In genomic region chr17:42827472-42827871, GRCh38 we compare ENCODE assay signal across 38 cellular contexts. TPM values are rescaled to one million over a fixed set of nuclear protein-coding genes. Genes with fewer than 3 reads are reported as not detected.
"Had no signal": no experiment of that assay in that cellular context is flagged by ENCODE, and none has a peak within 500 bp of the region (broad histone marks: within the 10 kb centered on the region; RNA-seq: fewer than 3 reads in every experiment).

No MANE protein-coding gene starts in this region.

- H3K9me3 ChIP-seq: adrenal gland, body of pancreas, breast epithelium had no signal

- H3K36me3 ChIP-seq: brain microvascular endothelial cell, breast epithelium had no signal

- H3K27me3 Mint-ChIP-seq: activated CD4-positive, alpha-beta memory T cell treated with anti-CD3 and anti-CD28 coated beads for 36 hours; activated CD8-positive, alpha-beta T cell treated with anti-CD3 and anti-CD28 coated beads for 36 hours; activated naive CD8-positive, alpha-beta T cell treated with anti-CD3 and anti-CD28 coated beads for 36 hours; activated T-helper 17 cell treated with anti-CD3 and anti-CD28 coated beads, Interleukin-2, amount 50 U/mL, for 72 hours had no signal

- H3K27ac Mint-ChIP-seq: activated B cell treated with CpG ODN at 0.5 μM for 24 hours; activated CD4-positive, alpha-beta memory T cell treated with anti-CD3 and anti-CD28 coated beads for 36 hours; activated CD4-positive, alpha-beta T cell treated with anti-CD3 and anti-CD28 coated beads, Interleukin-2, amount 10 ng/mL, durations not matched to agents 24 days and 14 days; activated CD8-positive, alpha-beta T cell treated with anti-CD3 and anti-CD28 coated beads for 36 hours; activated naive CD4-positive, alpha-beta T cell treated with anti-CD3 and anti-CD28 coated beads for 36 hours; activated naive CD4-positive, alpha-beta T cell treated with anti-CD3 and anti-CD28 coated beads, Interleukin-2, amount 50 U/mL, for 72 hours; activated naive CD8-positive, alpha-beta T cell treated with anti-CD3 and anti-CD28 coated beads for 36 hours; activated T-cell treated with anti-CD3 and anti-CD28 coated beads, Interleukin-2, amount 50 U/mL, for 72 hours; activated T-helper 1 cell treated with anti-CD3 and anti-CD28 coated beads, Interleukin-12 subunit alpha, Interleukin-12 subunit beta, Interleukin-2, Interleukin-4 antibody, amounts not matched to agents 30 ng/mL and 10 ng/mL and 1 ng/mL, durations not matched to agents 14 hours and 24 hours and 36 hours; activated T-helper 17 cell treated with anti-CD3 and anti-CD28 coated beads, Interleukin-2, amount 50 U/mL, for 72 hours; T-helper 1 cell treated with Interleukin-12 subunit alpha and Interleukin-12 subunit beta and Interleukin-4 antibody, amounts not matched to agents 30 μg/mL and 1 μg/mL, for 36 hours; T-helper 2 cell treated with Interferon-gamma antibody and Interleukin-4, amounts not matched to agents 5 μg/mL and 100 μg/mL, for 36 hours had no signal

- FAIRE-seq: astrocyte, TTC549 had no signal

- H3K4me3 Mint-ChIP-seq: activated B cell treated with CpG ODN at 0.5 μM for 24 hours; activated CD4-positive, alpha-beta memory T cell treated with anti-CD3 and anti-CD28 coated beads for 36 hours; activated CD4-positive, alpha-beta T cell treated with anti-CD3 and anti-CD28 coated beads, Interleukin-2, amount 10 ng/mL, durations not matched to agents 24 days and 14 days; activated CD8-positive, alpha-beta T cell treated with anti-CD3 and anti-CD28 coated beads for 36 hours; activated naive CD4-positive, alpha-beta T cell treated with anti-CD3 and anti-CD28 coated beads for 36 hours; activated naive CD8-positive, alpha-beta T cell treated with anti-CD3 and anti-CD28 coated beads for 36 hours; activated T-cell treated with anti-CD3 and anti-CD28 coated beads, Interleukin-2, amount 50 U/mL, for 4 hours; activated T-cell treated with anti-CD3 and anti-CD28 coated beads, Interleukin-2, amount 50 U/mL, for 72 hours; activated T-helper 1 cell treated with anti-CD3 and anti-CD28 coated beads, Interleukin-12 subunit alpha, Interleukin-12 subunit beta, Interleukin-2, Interleukin-4 antibody, amounts not matched to agents 30 ng/mL and 10 ng/mL and 1 ng/mL, durations not matched to agents 14 hours and 24 hours and 36 hours; activated T-helper 17 cell treated with anti-CD3 and anti-CD28 coated beads, Interleukin-2, amount 50 U/mL, for 72 hours; T-helper 1 cell treated with Interleukin-12 subunit alpha and Interleukin-12 subunit beta and Interleukin-4 antibody, amounts not matched to agents 30 μg/mL and 1 μg/mL, for 36 hours; T-helper 2 cell treated with Interferon-gamma antibody and Interleukin-4, amounts not matched to agents 5 μg/mL and 100 μg/mL, for 36 hours had no signal

- ATAC-seq: activated CD8-positive, alpha-beta T cell treated with anti-CD3 and anti-CD28 coated beads for 36 hours; activated naive CD4-positive, alpha-beta T cell treated with anti-CD3 and anti-CD28 coated beads, Interleukin-2, amount 50 U/mL, for 72 hours; activated T-cell treated with anti-CD3 and anti-CD28 coated beads, Interleukin-2, amount 50 U/mL, for 4 hours; activated T-cell treated with anti-CD3 and anti-CD28 coated beads, Interleukin-2, amount 50 U/mL, for 72 hours; activated T-helper 17 cell treated with anti-CD3 and anti-CD28 coated beads, Interleukin-2, amount 50 U/mL, for 72 hours; body of pancreas had no signal

- H3K4me3 ChIP-seq: adrenal gland, body of pancreas, breast epithelium had no signal

- DNase-seq: activated B cell treated with CpG ODN at 0.5 μM for 24 hours; activated CD4-positive, alpha-beta memory T cell treated with anti-CD3 and anti-CD28 coated beads for 36 hours; activated CD4-positive, alpha-beta T cell treated with anti-CD3 and anti-CD28 coated beads for 4 hours; activated CD4-positive, alpha-beta T cell treated with anti-CD3 and anti-CD28 coated beads, Interleukin-2, amount 10 ng/mL, durations not matched to agents 24 days and 14 days; activated CD4-positive, alpha-beta T cell treated with anti-CD3 and anti-CD28 coated beads, Interleukin-2, amount 50 U/mL, for 1 hour; activated CD4-positive, alpha-beta T cell treated with anti-CD3 and anti-CD28 coated beads, Interleukin-2, amount 50 U/mL, for 4 hours; activated CD4-positive, CD25-positive, alpha-beta regulatory T cell treated with anti-CD3 and anti-CD28 coated beads, Interleukin-2, amount 50 U/mL, for 72 hours; activated CD8-positive, alpha-beta memory T cell treated with anti-CD3 and anti-CD28 coated beads, Interleukin-2, amount 50 U/mL, for 4 hours; activated CD8-positive, alpha-beta T cell treated with anti-CD3 and anti-CD28 coated beads for 36 hours; activated effector memory CD4-positive, alpha-beta T cell treated with anti-CD3 and anti-CD28 coated beads, Interleukin-2, amount 50 U/mL, for 16 hours; activated gamma-delta T cell treated with Interleukin-2 at 50 U/mL for 16 hours; activated naive CD4-positive, alpha-beta T cell; activated naive CD4-positive, alpha-beta T cell treated with anti-CD3 and anti-CD28 coated beads for 36 hours; activated naive CD8-positive, alpha-beta T cell treated with anti-CD3 and anti-CD28 coated beads for 36 hours; activated T-cell treated with anti-CD3 and anti-CD28 coated beads for 4 hours; activated T-cell treated with anti-CD3 and anti-CD28 coated beads, Interleukin-2, amount 50 U/mL, for 1 hour; activated T-cell treated with anti-CD3 and anti-CD28 coated beads, Interleukin-2, amount 50 U/mL, for 4 hours; activated T-cell treated with anti-CD3 and anti-CD28 coated beads, Interleukin-2, amount 50 U/mL, for 72 hours; adrenal gland; amniotic stem cell; aorta; body of pancreas; brain microvascular endothelial cell; central memory CD4-positive, alpha-beta T cell; T-helper 1 cell; T-helper 2 cell; T-helper 9 cell had no signal

- H3K9me3 Mint-ChIP-seq: activated B cell treated with CpG ODN at 0.5 μM for 24 hours; activated CD4-positive, alpha-beta memory T cell treated with anti-CD3 and anti-CD28 coated beads for 36 hours; activated CD4-positive, alpha-beta T cell treated with anti-CD3 and anti-CD28 coated beads, Interleukin-2, amount 10 ng/mL, durations not matched to agents 24 days and 14 days; activated CD8-positive, alpha-beta T cell treated with anti-CD3 and anti-CD28 coated beads for 36 hours; activated naive CD4-positive, alpha-beta T cell treated with anti-CD3 and anti-CD28 coated beads for 36 hours; activated naive CD4-positive, alpha-beta T cell treated with anti-CD3 and anti-CD28 coated beads, Interleukin-2, amount 50 U/mL, for 72 hours; activated naive CD8-positive, alpha-beta T cell treated with anti-CD3 and anti-CD28 coated beads for 36 hours; activated T-cell treated with anti-CD3 and anti-CD28 coated beads, Interleukin-2, amount 50 U/mL, for 4 hours; activated T-cell treated with anti-CD3 and anti-CD28 coated beads, Interleukin-2, amount 50 U/mL, for 72 hours; activated T-helper 1 cell treated with anti-CD3 and anti-CD28 coated beads, Interleukin-12 subunit alpha, Interleukin-12 subunit beta, Interleukin-2, Interleukin-4 antibody, amounts not matched to agents 30 ng/mL and 10 ng/mL and 1 ng/mL, durations not matched to agents 14 hours and 24 hours and 36 hours; activated T-helper 17 cell treated with anti-CD3 and anti-CD28 coated beads, Interleukin-2, amount 50 U/mL, for 72 hours; T-helper 1 cell treated with Interleukin-12 subunit alpha and Interleukin-12 subunit beta and Interleukin-4 antibody, amounts not matched to agents 30 μg/mL and 1 μg/mL, for 36 hours; T-helper 2 cell treated with Interferon-gamma antibody and Interleukin-4, amounts not matched to agents 5 μg/mL and 100 μg/mL, for 36 hours had no signal

- H3K27ac ChIP-seq: adrenal gland, body of pancreas, brain microvascular endothelial cell, breast epithelium, VCaP had no signal

- H3K27me3 ChIP-seq: adrenal gland, body of pancreas, brain microvascular endothelial cell, breast epithelium had no signal

RNA-seq across cellular contexts. Expression of gene CNTD1, which starts 28.8 kb away (rescaled TPM):
- total RNA-seq: activated B cell treated with CpG ODN at 0.5 μM for 24 hours; activated CD4-positive, alpha-beta memory T cell treated with anti-CD3 and anti-CD28 coated beads for 36 hours; activated CD4-positive, alpha-beta T cell treated with anti-CD3 and anti-CD28 coated beads, Interleukin-2, amount 10 ng/mL, durations not matched to agents 24 days and 14 days; activated CD8-positive, alpha-beta memory T cell treated with anti-CD3 and anti-CD28 coated beads for 36 hours; activated naive CD4-positive, alpha-beta T cell treated with anti-CD3 and anti-CD28 coated beads for 36 hours; activated naive CD8-positive, alpha-beta T cell treated with anti-CD3 and anti-CD28 coated beads for 36 hours; activated T-cell treated with anti-CD3 and anti-CD28 coated beads, Interleukin-2, amount 50 U/mL, for 4 hours; activated T-helper 1 cell treated with anti-CD3 and anti-CD28 coated beads, Interleukin-12 subunit alpha, Interleukin-12 subunit beta, Interleukin-2, Interleukin-4 antibody, amounts not matched to agents 30 ng/mL and 10 ng/mL and 1 ng/mL, durations not matched to agents 14 hours and 24 hours and 36 hours; astrocyte; body of pancreas; cardiac septum had no signal
